In the genomic region with DNA sequence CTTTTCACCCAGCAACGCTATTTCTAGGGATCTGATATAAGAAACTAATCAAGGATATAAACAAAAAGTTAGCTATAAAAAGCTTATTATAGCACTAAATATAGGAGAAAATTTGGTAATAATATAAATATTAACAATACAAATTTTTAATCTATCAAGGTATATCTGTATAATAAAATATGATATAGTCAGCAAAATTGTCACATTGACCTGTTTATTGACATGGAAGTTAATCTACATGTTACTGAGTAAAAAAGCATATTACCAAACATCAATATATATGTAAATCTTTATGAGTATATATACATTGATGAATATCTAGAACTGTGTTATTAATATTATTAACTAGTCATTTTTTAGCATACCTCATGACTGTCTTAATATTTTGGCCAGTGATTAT, we compare ENCODE assay signal across 26 cellular contexts. TPM values are rescaled to one million over a fixed set of nuclear protein-coding genes. Genes with fewer than 3 reads are reported as not detected.
DNase-seq lines count a peak whose midpoint lies in the region; ATAC-seq, FAIRE-seq and TF ChIP-seq lines count a peak whose summit lies in the region.
"Had no signal": no experiment of that assay in that cellular context is flagged by ENCODE, and none has a peak within 500 bp of the region (broad histone marks: within the 10 kb centered on the region; RNA-seq: fewer than 3 reads in every experiment).

No MANE protein-coding gene starts in this region.

- in situ Hi-C loops in K562 (cut with MboI): no loop called here

- no peaks in the 10 kb centered on the region for H3K9me1 ChIP-seq in K562 (ENCODE audit: control insufficient read depth, insufficient read depth, low read length)

- POLR2A ChIA-PET in A549 (lab: Yijun Ruan, JAX): no interaction called here
- POLR2A ChIA-PET in K562 (lab: Yijun Ruan, JAX): interaction anchor here (0.8 kb wide), 1 partner anchor 31 kb away, joined by 3 read pairs; a partner anchor contains a TSS

- TF ChIP-seq POLR2A in A549 (IDR thresholded peaks at IDR 0.05; ENCODE audit: low read length): no peak
- no peak for TF ChIP-seq POLR2A in K562 (conservative IDR thresholded peaks at IDR 0.05)
- no peak for TF ChIP-seq POLR2A in GM18505 (IDR thresholded peaks at IDR 0.05; ENCODE audit: borderline replicate concordance, extremely low read depth, insufficient read depth, insufficient read length)

- H4K20me1 ChIP-seq in K562 (replicated peaks; ENCODE audit: control insufficient read depth, insufficient read depth, low read length): no peaks in the 10 kb centered on the region
- H4K20me1 ChIP-seq: BLaER1 had no signal

- CTCF ChIA-PET in A549 (lab: Yijun Ruan, JAX): no interaction called here
- CTCF ChIA-PET in K562 (lab: Yijun Ruan, JAX; ENCODE audit: low intra/inter-chr PET ratio): no interaction called here

- no TSS peak for BruUV-seq in K562 (replicated peaks; lab: Mats Ljungman, UMichigan)

- no peak overlapping the region for H3K9ac ChIP-seq in K562 (ENCODE audit: insufficient read depth in 1 of 2, low read depth in 2 of 2, low read length in 2 of 2)
- H3K9ac ChIP-seq: BLaER1 had no signal

- no peak overlapping the region for H3K4me3 Mint-ChIP-seq in natural killer cell
- H3K4me3 Mint-ChIP-seq: CD14-positive monocyte; CD4-positive, alpha-beta memory T cell; CD4-positive, CD25-positive, alpha-beta regulatory T cell; CD8-positive, alpha-beta memory T cell had no signal

- no peaks in the 10 kb centered on the region for H3K4me1 Mint-ChIP-seq in natural killer cell
- H3K4me1 Mint-ChIP-seq: CD14-positive monocyte; CD4-positive, alpha-beta memory T cell; CD4-positive, CD25-positive, alpha-beta regulatory T cell; CD8-positive, alpha-beta memory T cell had no signal

- H3K27me3 Mint-ChIP-seq in natural killer cell (ENCODE audit: low read depth in 2 of 2): peaks cover 0 to 4% of the 10 kb centered on the region in 2 donors

- intact Hi-C loops in K562 (cut with micrococcal nuclease): no loop called here
- intact Hi-C loops in natural killer cell (cut with micrococcal nuclease): no loop called here

- no peak overlapping the region for H3K4me3 ChIP-seq in A549
- H3K4me3 ChIP-seq in K562: no peak overlapping the region
- H3K4me3 ChIP-seq: BLaER1, GM12878 had no signal

- H3K27ac ChIP-seq in A549 (no peak overlapping the region), K562 (ENCODE audit: extremely low read depth, low read depth, low read length) (no peak overlapping the region)
- H3K27ac ChIP-seq: BLaER1 had no signal

- no peaks in the 10 kb centered on the region for H3K9me3 Mint-ChIP-seq in natural killer cell
- H3K9me3 Mint-ChIP-seq: CD14-positive monocyte; CD4-positive, alpha-beta memory T cell; CD8-positive, alpha-beta memory T cell had no signal

- no peak overlapping the region for H2AFZ ChIP-seq in K562 (ENCODE audit: low read depth, low read length)

- H3K9me3 ChIP-seq in A549 (no peaks in the 10 kb centered on the region), K562 (replicated peaks; ENCODE audit: control insufficient read depth, insufficient read depth, low read depth, low read length) (no peaks in the 10 kb centered on the region)
- H3K9me3 ChIP-seq: BE2C, BLaER1 had no signal

- H3K27ac Mint-ChIP-seq in natural killer cell: no peak overlapping the region
- H3K27ac Mint-ChIP-seq: CD14-positive monocyte; CD4-positive, alpha-beta memory T cell; CD4-positive, CD25-positive, alpha-beta regulatory T cell; CD8-positive, alpha-beta memory T cell had no signal

- no peak for TF ChIP-seq CTCF in A549 (IDR thresholded peaks at IDR 0.05)
- no peak for TF ChIP-seq CTCF in K562 (IDR thresholded peaks at IDR 0.05 in 2 of 3, conservative IDR thresholded peaks at IDR 0.05 in 1 of 3; ENCODE audit: insufficient read depth in 2 of 3, low read depth in 1 of 3, low read length in 3 of 3)
- TF ChIP-seq CTCF in natural killer cell (IDR thresholded peaks at IDR 0.05): no peak

- FAIRE-seq in A204.1 (lab: Jason Lieb, UNC): peak; percentile 43
- FAIRE-seq in A549 (lab: Jason Lieb, UNC): no peak
- no peak for FAIRE-seq in K562 (lab: Jason Lieb, UNC)
- FAIRE-seq: GM12878, GM12892, GM19239 had no signal

- TF ChIP-seq EP300 in A549 (IDR thresholded peaks at IDR 0.05): no peak
- no peak for TF ChIP-seq EP300 in K562 (IDR thresholded peaks at IDR 0.05; ENCODE audit: low read length)

- H3K36me3 ChIP-seq in K562 (ENCODE audit: control insufficient read depth, insufficient read depth, low read length): no peaks in the 10 kb centered on the region
- H3K36me3 ChIP-seq: BE2C, BLaER1 had no signal

- H3K4me1 ChIP-seq in A549 (no peaks in the 10 kb centered on the region), K562 (replicated peaks in 1 of 2; ENCODE audit: control insufficient read depth in 2 of 2, insufficient read depth in 2 of 2, low read length in 2 of 2) (no peaks in the 10 kb centered on the region)
- H3K4me1 ChIP-seq: BE2C had no signal

- 86% methylated on average over 1 of the region's 1 CpG for WGBS in A549 (ENCODE audit: missing lambda C conversion rate)
- 0% methylated on average over 1 of the region's 1 CpG for WGBS in K562 (ENCODE audit: insufficient coverage, low coverage, missing lambda C conversion rate)

- H3K27me3 ChIP-seq in K562 (ENCODE audit: control insufficient read depth in 2 of 2, insufficient read depth in 2 of 2, low read length in 2 of 2): peaks cover 0 to 4% of the 10 kb centered on the region in 2 experiments; a peak in 2 of 5 replicates
- H3K27me3 ChIP-seq: BE2C, BLaER1 had no signal

- ATAC-seq in A549 (no peak), K562 (no peak), HG02981 (IDR thresholded peaks at IDR 0.05; ENCODE audit: unreplicated experiment) (no peak), GM18505 (IDR thresholded peaks at IDR 0.05; ENCODE audit: unreplicated experiment) (no peak), natural killer cell (no peak)
- ATAC-seq: GM12878 had no signal

- H3K4me2 ChIP-seq in A549 (no peak overlapping the region), K562 (ENCODE audit: insufficient read depth, low read length) (no peak overlapping the region)
- H3K4me2 ChIP-seq: BLaER1 had no signal

- DNase-seq in A549 (ENCODE audit: low read depth in 1 of 2, low spot score in 1 of 2) (no peak), K562 (ENCODE audit: extremely low read depth in 1 of 4, low spot score in 3 of 4) (no peak), natural killer cell (no peak)
- DNase-seq: 8988T; ACHN; BE2C; C1 segment of cervical spinal cord; CD4-positive, alpha-beta memory T cell; CD4-positive, CD25-positive, alpha-beta regulatory T cell; CD8-positive, alpha-beta memory T cell; COR-L47; DMS 273 treated with DMSO at 0.1 percent for 48 hours; DMS153; DMS53; DMS79; DND-41; EL; GDM1 had no signal

- TF ChIP-seq RAD21 in A549 (conservative IDR thresholded peaks at IDR 0.05 in 1 of 2, IDR thresholded peaks at IDR 0.05 in 1 of 2) (no peak), K562 (CRISPR knock-in tag; conservative IDR thresholded peaks at IDR 0.05 in 1 of 2, IDR thresholded peaks at IDR 0.05 in 1 of 2) (no peak)

- H3K36me3 Mint-ChIP-seq in natural killer cell: no peaks in the 10 kb centered on the region
- H3K36me3 Mint-ChIP-seq: CD14-positive monocyte; CD4-positive, alpha-beta memory T cell; CD4-positive, CD25-positive, alpha-beta regulatory T cell; CD8-positive, alpha-beta memory T cell had no signal

- no peaks in the 10 kb centered on the region for H3K79me2 ChIP-seq in K562 (ENCODE audit: control insufficient read depth, insufficient read depth, low read length)

RNA-seq across cellular contexts. Expression of a gene that starts 26.6 kb away (rescaled TPM):
- 1.3 and 2.0 TPM in 2 replicates for polyA plus RNA-seq in A549 (2011; rRNA removed)
- polyA plus RNA-seq in A549 (2012; cell fraction: cytosol; rRNA removed): 1.5 and 1.8 TPM in 2 replicates
- polyA plus RNA-seq in A549 (2012; cell fraction: nucleus; rRNA removed): 3.4 and 4.4 TPM in 2 replicates
- polyA plus RNA-seq in A549 (2017; fragmentation: RNase III; extraction: RNeasy Plus Mini Kit Qiagen cat#74134 plus additional on column Dnase treatment): 1.6 to 2.0 TPM (median 2.0 TPM) in 3 replicates
- polyA minus RNA-seq in A549 (2011; rRNA and poly(A)+ RNA removed): 0.39 and 0.41 TPM in 2 replicates
- 6.0 and 8.3 TPM in 2 replicates for total RNA-seq in K562 (2011; cell fraction: chromatin; rRNA removed; ENCODE audit: low replicate concordance)
- 3.9 and 6.5 TPM in 2 replicates for total RNA-seq in K562 (2011; cell fraction: nucleolus; rRNA removed)
- total RNA-seq in K562 (2011; cell fraction: nucleoplasm; rRNA removed): 5.5 and 7.1 TPM in 2 replicates
- 5.0 and 5.2 TPM in 2 replicates for total RNA-seq in K562 (2014; rRNA removed)
- 3.6 and 3.7 TPM in 2 replicates for total RNA-seq in K562 (2014; rRNA removed; fragmentation: Illumina TruSeq; extraction: Trizol)
- 3.4 and 3.8 TPM in 2 replicates for total RNA-seq in K562 (2015; rRNA removed; fragmentation: Illumina TruSeq; extraction: Trizol)
- 6.1 and 8.2 TPM in 2 replicates for total RNA-seq in K562 (2021)
- polyA plus RNA-seq in K562 (2011; rRNA removed): 6.8 and 8.4 TPM in 2 replicates
- polyA plus RNA-seq in K562 (2011; cell fraction: cytosol; rRNA removed): 6.7 and 10.6 TPM in 2 replicates
- 24.0 and 36.2 TPM in 2 replicates for polyA plus RNA-seq in K562 (2011; cell fraction: nucleus; rRNA removed)
- polyA plus RNA-seq in K562 (2012): 5.7 and 6.0 TPM in 2 replicates
- 4.0 and 5.4 TPM in 2 replicates for polyA plus RNA-seq in K562 (2014; fragmentation: Illumina TruSeq; extraction: Trizol)
- polyA plus RNA-seq in K562 (2014; fragmentation: Nextera tagmentation; extraction: Ambion mirVana): under 1 TPM; 0.53 to 0.63 TPM
- polyA plus RNA-seq in K562 (2014; rRNA removed): 6.8 and 9.4 TPM in 2 replicates
- polyA minus RNA-seq in K562 (2011; rRNA and poly(A)+ RNA removed): 2.6 and 3.0 TPM in 2 replicates
- polyA minus RNA-seq in K562 (2011; cell fraction: cytosol; rRNA and poly(A)+ RNA removed): 3.1 and 3.7 TPM in 2 replicates
- polyA minus RNA-seq in K562 (2011; cell fraction: nucleus; rRNA and poly(A)+ RNA removed): 6.8 and 7.0 TPM in 2 replicates
- not detected for total RNA-seq in natural killer cell
- total RNA-seq: CD4-positive, alpha-beta memory T cell; CD4-positive, CD25-positive, alpha-beta regulatory T cell; CD8-positive, alpha-beta memory T cell had no signal
- polyA plus RNA-seq: CD14-positive monocyte; CD4-positive, alpha-beta memory T cell; CD4-positive, CD25-positive, alpha-beta regulatory T cell; CD8-positive, alpha-beta memory T cell had no signal

RNA-seq across cellular contexts. Expression of a gene that starts 30.3 kb away (rescaled TPM):
- polyA plus RNA-seq in A549 (2011; rRNA removed) (17.5 and 17.6 TPM in 2 replicates), A549 (2017; fragmentation: RNase III; extraction: RNeasy Plus Mini Kit Qiagen cat#74134 plus additional on column Dnase treatment) (47.3 to 53.9 TPM (median 52.2 TPM) in 3 replicates), K562 (2011; rRNA removed) (15.4 and 19.3 TPM in 2 replicates), K562 (2014; fragmentation: Illumina TruSeq; extraction: Trizol) (75.5 and 78.5 TPM in 2 replicates), K562 (2014; fragmentation: Nextera tagmentation; extraction: Ambion mirVana) (10 to 100 TPM; 53.6 to 96.8 TPM), K562 (2014; rRNA removed) (22.6 and 27.4 TPM in 2 replicates)
- 3.1 and 3.7 TPM in 2 replicates for polyA plus RNA-seq in A549 (2012; cell fraction: cytosol; rRNA removed)
- polyA plus RNA-seq in A549 (2012; cell fraction: nucleus; rRNA removed): 1.1 and 2.5 TPM in 2 replicates
- polyA minus RNA-seq in A549 (2011; rRNA and poly(A)+ RNA removed): 20.9 and 21.9 TPM in 2 replicates
- total RNA-seq in K562 (2011; cell fraction: chromatin; rRNA removed; ENCODE audit: low replicate concordance): 32.9 and 110 TPM in 2 replicates
- total RNA-seq in K562 (2011; cell fraction: nucleolus; rRNA removed): 19.3 and 33.6 TPM in 2 replicates
- 52.5 and 68.8 TPM in 2 replicates for total RNA-seq in K562 (2011; cell fraction: nucleoplasm; rRNA removed)
- total RNA-seq in K562 (2014; rRNA removed) (73.5 and 85.5 TPM in 2 replicates), K562 (2014; rRNA removed; fragmentation: Illumina TruSeq; extraction: Trizol) (113 and 120 TPM in 2 replicates), K562 (2015; rRNA removed; fragmentation: Illumina TruSeq; extraction: Trizol) (122 and 128 TPM in 2 replicates), K562 (2021) (50.1 and 51.7 TPM in 2 replicates), natural killer cell (10 to 100 TPM; 37.3 to 41.1 (median 37.6) TPM)
- 2.0 and 4.4 TPM in 2 replicates for polyA plus RNA-seq in K562 (2011; cell fraction: cytosol; rRNA removed)
- polyA plus RNA-seq in K562 (2011; cell fraction: nucleus; rRNA removed): 11.6 and 13.0 TPM in 2 replicates
- polyA plus RNA-seq in K562 (2012): 24.7 and 40.6 TPM in 2 replicates
- 97.8 and 117 TPM in 2 replicates for polyA minus RNA-seq in K562 (2011; rRNA and poly(A)+ RNA removed)
- polyA minus RNA-seq in K562 (2011; cell fraction: cytosol; rRNA and poly(A)+ RNA removed): 16.2 and 22.3 TPM in 2 replicates
- 63.8 and 110 TPM in 2 replicates for polyA minus RNA-seq in K562 (2011; cell fraction: nucleus; rRNA and poly(A)+ RNA removed)

Comparison
In these comparisons a context has a peak if more than half of its experiments do, and no peak if none do; other contexts are left out.
1. RNA of a gene that starts 26.6 kb away (total RNA-seq): 3.4 to 8.3 TPM in K562; not detected in natural killer cell; every median in the first group is over 4 times any median in the second.